1 cellular context compared by ENCODE assay signal in genomic region chr12:131628341-131628740, GRCh38.
TF ChIP-seq lines count a peak whose summit lies in the region.

No MANE protein-coding gene starts in this region.

TF ChIP-seq in H1, 55 proteins besides CTCF, POLR2A, EP300 and RAD21:
- TF ChIP-seq HDAC2 (IDR thresholded peaks at IDR 0.05; ENCODE audit: borderline replicate concordance in 1 of 2, low read depth in 2 of 2, low read length in 2 of 2) (no peak), CREB1 (IDR thresholded peaks at IDR 0.05) (no peak), JUN (IDR thresholded peaks at IDR 0.05; ENCODE audit: low read depth, low read length) (no peak), SP4 (IDR thresholded peaks at IDR 0.05; ENCODE audit: low read length) (no peak), ATF2 (IDR thresholded peaks at IDR 0.05; ENCODE audit: low read length) (no peak), CHD7 (IDR thresholded peaks at IDR 0.05; ENCODE audit: insufficient replicate concordance, low read length) (no peak), EZH2 (IDR thresholded peaks at IDR 0.05; ENCODE audit: low read depth, low read length, severe bottlenecking) (no peak)
